16 cellular contexts compared by ENCODE assay signal in genomic region chr9:88954073-88954472, GRCh38. TPM values are rescaled to one million over a fixed set of nuclear protein-coding genes. Genes with fewer than 3 reads are reported as not detected.
DNase-seq lines count a peak whose midpoint lies in the region; TF ChIP-seq lines count a peak whose summit lies in the region.
"Had no signal": no experiment of that assay in that cellular context is flagged by ENCODE, and none has a peak within 500 bp of the region (broad histone marks: within the 10 kb centered on the region; RNA-seq: fewer than 3 reads in every experiment).

No MANE protein-coding gene starts in this region.

- POLR2A ChIA-PET in SK-N-SH (lab: Yijun Ruan, JAX), result no interaction called here

- no peaks in the 10 kb centered on the region for H3K9me2 ChIP-seq in SK-N-SH

- no peak for TF ChIP-seq POLR2A in tibial nerve (IDR thresholded peaks at IDR 0.05)

- intact Hi-C loops in left ventricle myocardium inferior (cut with micrococcal nuclease) (no loop called here), cardiac septum (cut with DNase I) (loop anchor here (5.0 to 10.0 kb wide), 2 partner anchors 38 to 139 kb away; partner anchors contain the start of gene S1PR3)

- H3K27ac ChIP-seq in left ventricle myocardium inferior (replicated peaks) (peak overlapping the region; percentile 73), SK-N-SH (ENCODE audit: low read depth in 2 of 2, low read length in 1 of 2) (peak overlapping the region in 1 of 2 experiments; percentile 22; a peak in 1 of 4 replicates), tibial nerve (peak overlapping the region in 3 of 4 donors; percentile 65 to 88 (median 84))
- H3K27ac ChIP-seq: cardiac muscle cell, neutrophil had no signal

- no peaks in the 10 kb centered on the region for H3K36me3 ChIP-seq in left ventricle myocardium inferior
- H3K36me3 ChIP-seq in SK-N-SH (replicated peaks in 1 of 2; ENCODE audit: control insufficient read depth in 1 of 2, insufficient read depth in 2 of 2, low read length in 1 of 2), result no peaks in the 10 kb centered on the region
- no peaks in the 10 kb centered on the region for H3K36me3 ChIP-seq in tibial nerve
- H3K36me3 ChIP-seq: cardiac muscle cell, neutrophil had no signal

- CTCF ChIA-PET in SK-N-SH (lab: Yijun Ruan, JAX), result interaction anchor here (1.7 kb wide), 1 partner anchor 17 kb away, joined by 3 read pairs; no protein-coding TSS in a partner anchor

- H3K9me3 ChIP-seq in left ventricle myocardium inferior (replicated peaks) (no peaks in the 10 kb centered on the region), SK-N-SH (no peaks in the 10 kb centered on the region), tibial nerve (no peaks in the 10 kb centered on the region)
- H3K9me3 ChIP-seq: neutrophil had no signal

- H2AFZ ChIP-seq in SK-N-SH (ENCODE audit: low read depth), result no peak overlapping the region

- TF ChIP-seq EP300 in SK-N-SH (IDR thresholded peaks at IDR 0.05; ENCODE audit: borderline replicate concordance in 1 of 2, low read depth in 1 of 2, low read length in 1 of 2) (no peak), tibial nerve (IDR thresholded peaks at IDR 0.05) (no peak)

- H3K4me2 ChIP-seq in SK-N-SH, result no peak overlapping the region; the same call in 1 of the 2 replicates

- H3K79me2 ChIP-seq in SK-N-SH (ENCODE audit: insufficient read depth), result no peaks in the 10 kb centered on the region

- peaks cover 46% of the 10 kb centered on the region for H3K4me1 ChIP-seq in left ventricle myocardium inferior
- peaks cover 9 to 22% of the 10 kb centered on the region in 2 experiments; a peak in 2 of 4 replicates for H3K4me1 ChIP-seq in SK-N-SH (ENCODE audit: control insufficient read depth in 1 of 2, insufficient read depth in 2 of 2, low read depth in 1 of 2, low read length in 1 of 2)
- H3K4me1 ChIP-seq in tibial nerve, result peaks cover 0 to 41% (median 18%) of the 10 kb centered on the region in 4 donors

- no peaks in the 10 kb centered on the region for H4K20me1 ChIP-seq in SK-N-SH (ENCODE audit: insufficient read depth)

- WGBS in SK-N-SH (ENCODE audit: low lambda C conversion rate), result 30% methylated on average over 2 of the region's 2 CpGs
- 52 to 83% methylated on average over 2 of the region's 2 CpGs for WGBS in tibial nerve, 2 donors

- no peak overlapping the region for H3K9ac ChIP-seq in SK-N-SH

- no peaks in the 10 kb centered on the region for H3F3A ChIP-seq in SK-N-SH (replicated peaks; ENCODE audit: insufficient read depth)

- DNase-seq in left ventricle myocardium inferior, result no peak
- DNase-seq in cardiac septum (ENCODE audit: low spot score), result no peak
- no peak for DNase-seq in SK-N-SH
- peak; percentile 19 to 50 for DNase-seq in foreskin fibroblast
- no peak for DNase-seq in tibial nerve (ENCODE audit: low spot score in 2 of 2)
- DNase-seq in cerebellar nuclear complex (lab: John Stamatoyannopoulos, UW), result no peak
- DNase-seq in stimulated activated CD4-positive, alpha-beta T cell treated with anti-CD3 and anti-CD28 coated beads, Interleukin-4, amount 100 ng/mL, for 24 hours, result no peak
- no peak for DNase-seq in activated CD8-positive, alpha-beta memory T cell treated with anti-CD3 and anti-CD28 coated beads, Interleukin-2, amount 50 U/mL, for 48 hours
- DNase-seq: activated CD4-positive, alpha-beta T cell treated with anti-CD3 and anti-CD28 coated beads, Interleukin-2, amount 50 U/mL, for 48 hours; activated effector memory CD4-positive, alpha-beta T cell treated with Interleukin-2 at 50 U/mL for 16 hours; DMS79; NCI-H1048; NCI-H446 had no signal

- TF ChIP-seq CTCF in left ventricle myocardium inferior (IDR thresholded peaks at IDR 0.05; ENCODE audit: borderline replicate concordance) (no peak), SK-N-SH (IDR thresholded peaks at IDR 0.05) (no peak), foreskin fibroblast (IDR thresholded peaks at IDR 0.05; ENCODE audit: low read depth, low read length) (no peak), tibial nerve (IDR thresholded peaks at IDR 0.05) (no peak)

- no peaks in the 10 kb centered on the region for H3K27me3 ChIP-seq in left ventricle myocardium inferior (ENCODE audit: low read depth)
- H3K27me3 ChIP-seq in SK-N-SH (ENCODE audit: insufficient read depth), result no peaks in the 10 kb centered on the region
- H3K27me3 ChIP-seq in tibial nerve, result no peaks in the 10 kb centered on the region
- H3K27me3 ChIP-seq: cardiac muscle cell had no signal

- no peak for TF ChIP-seq RAD21 in SK-N-SH (IDR thresholded peaks at IDR 0.05; ENCODE audit: low read length)

- no peak overlapping the region for H3K4me3 ChIP-seq in left ventricle myocardium inferior
- no peak overlapping the region for H3K4me3 ChIP-seq in SK-N-SH (ENCODE audit: low read depth in 2 of 2, low read length in 1 of 2)
- no peak overlapping the region for H3K4me3 ChIP-seq in foreskin fibroblast (ENCODE audit: low read depth in 1 of 2, low read length in 2 of 2)
- H3K4me3 ChIP-seq in tibial nerve, result no peak overlapping the region
- H3K4me3 ChIP-seq: cardiac muscle cell had no signal

TF ChIP-seq in SK-N-SH, 30 proteins besides CTCF, POLR2A, EP300 and RAD21:
- TF ChIP-seq PBX3 (IDR thresholded peaks at IDR 0.05) (peak; percentile 32; the same call in 1 of the 2 replicates), JUND (IDR thresholded peaks at IDR 0.05) (no peak), GATA2 (CRISPR knock-in tag; IDR thresholded peaks at IDR 0.05) (no peak), NFIC (IDR thresholded peaks at IDR 0.05; ENCODE audit: borderline replicate concordance) (peak; percentile 32; the same call in 1 of the 2 replicates), MAX (IDR thresholded peaks at IDR 0.05; ENCODE audit: low read depth) (no peak)

RNA-seq across cellular contexts. Expression of gene S1PR3, which starts 37.2 kb away (rescaled TPM):
- total RNA-seq in left ventricle myocardium inferior, result 26.8 TPM
- total RNA-seq in cardiac septum, result 9.9 TPM
- 2.5 and 2.9 TPM in 2 replicates for polyA plus RNA-seq in SK-N-SH (2012; rRNA removed)
- polyA plus RNA-seq in SK-N-SH (2012; cell fraction: cytosol; rRNA removed), result 2.9 and 3.1 TPM in 2 replicates
- 2.2 and 3.7 TPM in 2 replicates for polyA plus RNA-seq in SK-N-SH (2012; cell fraction: nucleus; rRNA removed)
- total RNA-seq in tibial nerve, result 10 to 100 TPM; 13.0 to 25.8 (median 14.5) TPM
- total RNA-seq: B cell had no signal

Comparison
In these comparisons a context has a peak if more than half of its experiments do, and no peak if none do; other contexts are left out.
1. DNase-seq: peak in foreskin fibroblast (2 of 2); none in left ventricle myocardium inferior (single experiment), cardiac septum (single experiment), SK-N-SH (single experiment), tibial nerve (0 of 2), cerebellar nuclear complex (0 of 2), stimulated activated CD4-positive, alpha-beta T cell treated with anti-CD3 and anti-CD28 coated beads, Interleukin-4, amount 100 ng/mL, for 24 hours (single experiment) and activated CD8-positive, alpha-beta memory T cell treated with anti-CD3 and anti-CD28 coated beads, Interleukin-2, amount 50 U/mL, for 48 hours (single experiment).